13 cellular contexts compared by ENCODE assay signal in genomic region chr1:15786581-15786980, GRCh38. TPM values are rescaled to one million over a fixed set of nuclear protein-coding genes. Genes with fewer than 3 reads are reported as not detected.
DNase-seq lines count a peak whose midpoint lies in the region; ATAC-seq and TF ChIP-seq lines count a peak whose summit lies in the region.
"Had no signal": no experiment of that assay in that cellular context is flagged by ENCODE, and none has a peak within 500 bp of the region (broad histone marks: within the 10 kb centered on the region; RNA-seq: fewer than 3 reads in every experiment).

No MANE protein-coding gene starts in this region.

- H3K27ac ChIP-seq in left lung (no peak overlapping the region), thyroid gland (no peak overlapping the region)

- H3K4me3 Mint-ChIP-seq in HFFc6 = no peak overlapping the region
- H3K4me3 Mint-ChIP-seq in T-helper 2 cell treated with Interferon-gamma antibody and Interleukin-4, amounts not matched to agents 5 μg/mL and 100 μg/mL, for 36 hours = no peak overlapping the region
- no peak overlapping the region for H3K4me3 Mint-ChIP-seq in natural killer cell treated with Interleukin-12 subunit alpha and Interleukin-12 subunit beta and Interleukin-15 and Interleukin-18, amount 100 ng/mL, for 72 hours
- H3K4me3 Mint-ChIP-seq: activated CD8-positive, alpha-beta memory T cell treated with anti-CD3 and anti-CD28 coated beads, Interleukin-2, amount 10 ng/mL, durations not matched to agents 7 days and 5 days; activated naive CD8-positive, alpha-beta T cell treated with anti-CD3 and anti-CD28 coated beads for 36 hours; stimulated activated naive B cell treated with anti-CD40 and anti-IgM and Interleukin-4, amounts not matched to agents 10 μg/mL and 1 μg/mL and 100 μg/mL, for 72 hours had no signal

- H3K9me3 ChIP-seq in left lung (no peaks in the 10 kb centered on the region), thyroid gland (no peaks in the 10 kb centered on the region)

- H3K36me3 Mint-ChIP-seq in HFFc6 (ENCODE audit: low read depth) = peaks cover 9% of the 10 kb centered on the region
- H3K36me3 Mint-ChIP-seq in T-helper 2 cell treated with Interferon-gamma antibody and Interleukin-4, amounts not matched to agents 5 μg/mL and 100 μg/mL, for 36 hours (ENCODE audit: low read depth) = no peaks in the 10 kb centered on the region
- no peaks in the 10 kb centered on the region for H3K36me3 Mint-ChIP-seq in natural killer cell treated with Interleukin-12 subunit alpha and Interleukin-12 subunit beta and Interleukin-15 and Interleukin-18, amount 100 ng/mL, for 72 hours
- H3K36me3 Mint-ChIP-seq: activated CD8-positive, alpha-beta memory T cell treated with anti-CD3 and anti-CD28 coated beads, Interleukin-2, amount 10 ng/mL, durations not matched to agents 7 days and 5 days; activated naive CD8-positive, alpha-beta T cell treated with anti-CD3 and anti-CD28 coated beads for 36 hours; stimulated activated naive B cell treated with anti-CD40 and anti-IgM and Interleukin-4, amounts not matched to agents 10 μg/mL and 1 μg/mL and 100 μg/mL, for 72 hours had no signal

- peaks cover 2% of the 10 kb centered on the region for H3K27me3 Mint-ChIP-seq in HFFc6 (ENCODE audit: insufficient read depth)
- no peaks in the 10 kb centered on the region for H3K27me3 Mint-ChIP-seq in T-helper 2 cell treated with Interferon-gamma antibody and Interleukin-4, amounts not matched to agents 5 μg/mL and 100 μg/mL, for 36 hours (ENCODE audit: low read depth)
- peaks cover 6 to 8% of the 10 kb centered on the region in 2 donors for H3K27me3 Mint-ChIP-seq in natural killer cell treated with Interleukin-12 subunit alpha and Interleukin-12 subunit beta and Interleukin-15 and Interleukin-18, amount 100 ng/mL, for 72 hours

- H3K4me3 ChIP-seq in left lung (no peak overlapping the region), thyroid gland (replicated peaks in 1 of 3) (no peak overlapping the region)

- H3K9me3 Mint-ChIP-seq in HFFc6 = no peaks in the 10 kb centered on the region
- H3K9me3 Mint-ChIP-seq in T-helper 2 cell treated with Interferon-gamma antibody and Interleukin-4, amounts not matched to agents 5 μg/mL and 100 μg/mL, for 36 hours = no peaks in the 10 kb centered on the region
- H3K9me3 Mint-ChIP-seq in natural killer cell treated with Interleukin-12 subunit alpha and Interleukin-12 subunit beta and Interleukin-15 and Interleukin-18, amount 100 ng/mL, for 72 hours = no peaks in the 10 kb centered on the region
- H3K9me3 Mint-ChIP-seq: activated naive CD8-positive, alpha-beta T cell treated with anti-CD3 and anti-CD28 coated beads for 36 hours; stimulated activated naive B cell treated with anti-CD40 and anti-IgM and Interleukin-4, amounts not matched to agents 10 μg/mL and 1 μg/mL and 100 μg/mL, for 72 hours had no signal

- WGBS in thyroid gland, 2 donors = 76 to 85% methylated on average over 10 of the region's 10 CpGs

- peaks cover 0 to 4% of the 10 kb centered on the region in 2 donors for H3K4me1 ChIP-seq in left lung
- peaks cover 2 to 13% of the 10 kb centered on the region in 2 donors for H3K4me1 ChIP-seq in thyroid gland

- no peak for TF ChIP-seq POLR2A in thyroid gland (IDR thresholded peaks at IDR 0.05)

- H3K27me3 ChIP-seq in left lung (no peaks in the 10 kb centered on the region), thyroid gland (no peaks in the 10 kb centered on the region)

- peak overlapping the region; percentile 45 for H3K27ac Mint-ChIP-seq in HFFc6
- no peak overlapping the region for H3K27ac Mint-ChIP-seq in T-helper 2 cell treated with Interferon-gamma antibody and Interleukin-4, amounts not matched to agents 5 μg/mL and 100 μg/mL, for 36 hours
- no peak overlapping the region for H3K27ac Mint-ChIP-seq in natural killer cell treated with Interleukin-12 subunit alpha and Interleukin-12 subunit beta and Interleukin-15 and Interleukin-18, amount 100 ng/mL, for 72 hours
- H3K27ac Mint-ChIP-seq: activated CD8-positive, alpha-beta memory T cell treated with anti-CD3 and anti-CD28 coated beads, Interleukin-2, amount 10 ng/mL, durations not matched to agents 7 days and 5 days; activated naive CD8-positive, alpha-beta T cell treated with anti-CD3 and anti-CD28 coated beads for 36 hours; stimulated activated naive B cell treated with anti-CD40 and anti-IgM and Interleukin-4, amounts not matched to agents 10 μg/mL and 1 μg/mL and 100 μg/mL, for 72 hours had no signal

- no peaks in the 10 kb centered on the region for H3K36me3 ChIP-seq in left lung
- H3K36me3 ChIP-seq in thyroid gland = peaks cover 3 to 4% of the 10 kb centered on the region in 2 donors

- intact Hi-C loops in left lung (cut with DNase I) = no loop called here
- intact Hi-C loops in thyroid gland (cut with DNase I) = no loop called here

- DNase-seq in HFFc6 (no peak), cerebellar cortex (ENCODE audit: low spot score) (peak; percentile 69), left lung (no peak), thyroid gland (peak; percentile 13 to 23), SHP77 treated with DMSO at 0.1 percent for 48 hours (lab: John Stamatoyannopoulos, UW) (no peak)
- no peak for DNase-seq in T-helper 2 cell treated with Interferon-gamma antibody and Interleukin-4, amounts not matched to agents 5 μg/mL and 100 μg/mL, for 36 hours (ENCODE audit: low spot score)
- DNase-seq in natural killer cell treated with Interleukin-12 subunit alpha and Interleukin-12 subunit beta and Interleukin-15 and Interleukin-18, amount 100 ng/mL, for 72 hours (ENCODE audit: low spot score) = no peak
- DNase-seq: activated CD8-positive, alpha-beta memory T cell treated with anti-CD3 and anti-CD28 coated beads, Interleukin-2, amount 10 ng/mL, durations not matched to agents 7 days and 5 days; activated naive CD8-positive, alpha-beta T cell treated with anti-CD3 and anti-CD28 coated beads for 36 hours; dermis blood vessel endothelial cell; RPMI8226; stimulated activated CD4-positive, alpha-beta T cell treated with anti-CD3 and anti-CD28 coated beads, Interleukin-2, amount 100 ng/mL, for 24 hours; stimulated activated naive B cell treated with anti-CD40 and anti-IgM and Interleukin-4, amounts not matched to agents 10 μg/mL and 1 μg/mL and 100 μg/mL, for 72 hours had no signal

- peaks cover 30% of the 10 kb centered on the region for H3K4me1 Mint-ChIP-seq in HFFc6 (ENCODE audit: low read depth)
- H3K4me1 Mint-ChIP-seq in T-helper 2 cell treated with Interferon-gamma antibody and Interleukin-4, amounts not matched to agents 5 μg/mL and 100 μg/mL, for 36 hours (ENCODE audit: low read depth) = no peaks in the 10 kb centered on the region
- H3K4me1 Mint-ChIP-seq in natural killer cell treated with Interleukin-12 subunit alpha and Interleukin-12 subunit beta and Interleukin-15 and Interleukin-18, amount 100 ng/mL, for 72 hours (ENCODE audit: low read depth in 2 of 2) = no peaks in the 10 kb centered on the region
- H3K4me1 Mint-ChIP-seq: activated naive CD8-positive, alpha-beta T cell treated with anti-CD3 and anti-CD28 coated beads for 36 hours had no signal

- ATAC-seq in left lung = peak; percentile 38
- no peak for ATAC-seq in natural killer cell treated with Interleukin-12 subunit alpha and Interleukin-12 subunit beta and Interleukin-15 and Interleukin-18, amount 100 ng/mL, for 72 hours
- ATAC-seq: activated CD8-positive, alpha-beta memory T cell treated with anti-CD3 and anti-CD28 coated beads, Interleukin-2, amount 10 ng/mL, durations not matched to agents 7 days and 5 days; stimulated activated naive B cell treated with anti-CD40 and anti-IgM and Interleukin-4, amounts not matched to agents 10 μg/mL and 1 μg/mL and 100 μg/mL, for 72 hours had no signal

- no peak for TF ChIP-seq CTCF in HFFc6 (IDR thresholded peaks at IDR 0.05)
- TF ChIP-seq CTCF in left lung (IDR thresholded peaks at IDR 0.05) = no peak
- no peak for TF ChIP-seq CTCF in thyroid gland (IDR thresholded peaks at IDR 0.05)

RNA-seq across cellular contexts. Expression of gene UQCRHL, which starts 20.9 kb away (rescaled TPM):
- 1 to 10 TPM in 5 of 6 experiments, under 1 TPM in 1; 0.75 to 1.8 (median 1.5) TPM for total RNA-seq in HFFc6 (2021; fragmentation: NEBNext Ultra II Directional; extraction: Animal tissue kit (Norgen Biotek cat#: 25700))
- total RNA-seq in left lung = 1 to 10 TPM; 1.2 TPM
- 1 to 10 TPM in 2 of 4 donors, under 1 TPM in 2; 0.81 to 1.3 (median 1.00) TPM for total RNA-seq in thyroid gland
- 1 to 10 TPM; 1.2 to 2.0 TPM for total RNA-seq in natural killer cell treated with Interleukin-12 subunit alpha and Interleukin-12 subunit beta and Interleukin-15 and Interleukin-18, amount 100 ng/mL, for 72 hours

RNA-seq across cellular contexts. Expression of gene FBLIM1, which starts 28.0 kb away (rescaled TPM):
- total RNA-seq in HFFc6 (2021; fragmentation: NEBNext Ultra II Directional; extraction: Animal tissue kit (Norgen Biotek cat#: 25700)) = 100 to 1,000 TPM in 4 of 6 experiments, 10 to 100 TPM in 2; 98.4 to 127 (median 110) TPM
- 10 to 100 TPM; 52.3 to 57.1 TPM for total RNA-seq in left lung
- total RNA-seq in thyroid gland = 10 to 100 TPM; 11.4 to 28.0 (median 25.9) TPM
- not detected for total RNA-seq in natural killer cell treated with Interleukin-12 subunit alpha and Interleukin-12 subunit beta and Interleukin-15 and Interleukin-18, amount 100 ng/mL, for 72 hours
- total RNA-seq: activated CD8-positive, alpha-beta memory T cell treated with anti-CD3 and anti-CD28 coated beads, Interleukin-2, amount 10 ng/mL, durations not matched to agents 7 days and 5 days; activated naive CD8-positive, alpha-beta T cell treated with anti-CD3 and anti-CD28 coated beads for 36 hours had no signal

RNA-seq across cellular contexts. Expression of gene TMEM82, which starts 44.3 kb away (rescaled TPM):
- total RNA-seq in HFFc6 (2021; fragmentation: NEBNext Ultra II Directional; extraction: Animal tissue kit (Norgen Biotek cat#: 25700)) = not detected
- total RNA-seq in left lung (not detected), thyroid gland (not detected)
- not detected for total RNA-seq in natural killer cell treated with Interleukin-12 subunit alpha and Interleukin-12 subunit beta and Interleukin-15 and Interleukin-18, amount 100 ng/mL, for 72 hours
- total RNA-seq: activated CD8-positive, alpha-beta memory T cell treated with anti-CD3 and anti-CD28 coated beads, Interleukin-2, amount 10 ng/mL, durations not matched to agents 7 days and 5 days; activated naive CD8-positive, alpha-beta T cell treated with anti-CD3 and anti-CD28 coated beads for 36 hours; dermis blood vessel endothelial cell had no signal

RNA-seq across cellular contexts. Expression of gene SLC25A34, which starts 50.5 kb away (rescaled TPM):
- under 1 TPM; 0.26 to 0.68 (median 0.43) TPM for total RNA-seq in HFFc6 (2021; fragmentation: NEBNext Ultra II Directional; extraction: Animal tissue kit (Norgen Biotek cat#: 25700))
- total RNA-seq in left lung (1 to 10 TPM; 1.4 to 2.6 TPM), thyroid gland (1 to 10 TPM in 3 of 4 donors, under 1 TPM in 1; 0.98 to 2.6 (median 2.0) TPM)
- 1 to 10 TPM in 1 of 2 donors, under 1 TPM in 1; 0.88 to 1.9 TPM for total RNA-seq in natural killer cell treated with Interleukin-12 subunit alpha and Interleukin-12 subunit beta and Interleukin-15 and Interleukin-18, amount 100 ng/mL, for 72 hours

Comparison
In these comparisons a context has a peak if more than half of its experiments do, and no peak if none do; other contexts are left out.
1. DNase-seq: peak in cerebellar cortex (single experiment) and thyroid gland (2 of 2); none in HFFc6 (single experiment), left lung (0 of 2), T-helper 2 cell treated with Interferon-gamma antibody and Interleukin-4, amounts not matched to agents 5 μg/mL and 100 μg/mL, for 36 hours (single experiment), SHP77 treated with DMSO at 0.1 percent for 48 hours (single experiment) and natural killer cell treated with Interleukin-12 subunit alpha and Interleukin-12 subunit beta and Interleukin-15 and Interleukin-18, amount 100 ng/mL, for 72 hours (single experiment).
2. RNA of gene FBLIM1, which starts 28.0 kb away (total RNA-seq): 98.4 to 127 TPM in HFFc6, 52.3 to 57.1 TPM in left lung and 11.4 to 28.0 TPM in thyroid gland; not detected in natural killer cell treated with Interleukin-12 subunit alpha and Interleukin-12 subunit beta and Interleukin-15 and Interleukin-18, amount 100 ng/mL, for 72 hours; every median in the first group is over 10 times any median in the second.